In the genomic region with DNA sequence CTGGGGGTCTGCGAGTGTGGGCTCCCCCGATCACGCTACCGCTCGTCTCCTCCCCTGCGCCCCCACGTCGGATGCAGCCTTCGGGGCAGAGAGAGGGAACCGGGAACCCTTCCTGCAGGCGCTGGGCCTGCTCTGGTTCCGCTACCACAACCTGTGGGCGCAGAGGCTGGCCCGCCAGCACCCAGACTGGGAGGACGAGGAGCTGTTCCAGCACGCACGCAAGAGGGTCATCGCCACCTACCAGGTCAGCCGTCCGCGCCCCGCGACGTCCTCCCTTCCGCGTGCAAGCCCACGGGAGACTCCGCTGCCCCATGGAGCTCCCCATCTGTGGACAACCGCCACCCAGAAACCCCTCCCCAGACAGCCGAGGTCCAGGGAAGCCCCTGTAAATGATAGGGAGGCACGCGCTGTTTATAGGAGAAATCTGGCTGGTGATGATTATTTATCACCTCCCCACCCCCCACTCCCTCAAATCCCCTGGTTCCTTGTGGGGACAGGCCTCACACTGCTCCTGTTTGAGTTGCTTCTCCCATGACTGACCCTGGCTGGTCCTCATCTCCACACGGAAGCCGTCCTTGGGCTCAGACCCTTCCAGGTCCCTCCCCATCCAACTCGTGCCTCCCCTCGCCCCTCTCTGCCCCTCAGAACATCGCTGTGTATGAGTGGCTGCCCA, we compare ENCODE assay signal across 11 cellular contexts. TPM values are rescaled to one million over a fixed set of nuclear protein-coding genes. Genes with fewer than 3 reads are reported as not detected.
A peak's percentile ranks its signal among the peaks of the same experiment; 100 is the strongest.
DNase-seq lines count a peak whose midpoint lies in the region; ATAC-seq and TF ChIP-seq lines count a peak whose summit lies in the region.
"Not testable (repeated sequence)": the region's sequence is repeated elsewhere in the genome, so short reads cannot be mapped to it uniquely, and the experiment has no call there.
"Had no signal": no experiment of that assay in that cellular context is flagged by ENCODE, and none has a peak within 500 bp of the region (broad histone marks: within the 10 kb centered on the region; RNA-seq: fewer than 3 reads in every experiment).

No MANE protein-coding gene starts in this region.

- peaks cover 64% of the 10 kb centered on the region for H3K27me3 Mint-ChIP-seq in H9 (ENCODE audit: low read depth)
- peaks cover 28% of the 10 kb centered on the region for H3K27me3 Mint-ChIP-seq in activated CD4-positive, alpha-beta memory T cell treated with anti-CD3 and anti-CD28 coated beads for 36 hours
- H3K27me3 Mint-ChIP-seq in activated naive CD8-positive, alpha-beta T cell treated with anti-CD3 and anti-CD28 coated beads for 36 hours = peaks cover 46% of the 10 kb centered on the region
- peaks cover 16 to 21% (median 20%) of the 10 kb centered on the region in 3 donors for H3K27me3 Mint-ChIP-seq in immature natural killer cell (ENCODE audit: low read depth in 3 of 3)
- peaks cover 72% of the 10 kb centered on the region for H3K27me3 Mint-ChIP-seq in nephron progenitor cell (ENCODE audit: low read depth, poor library complexity)

- H3K79me2 ChIP-seq in H9 (ENCODE audit: insufficient read depth, low read length) = not testable (repeated sequence)

- H3K9me3 ChIP-seq in BLaER1; H9 (ENCODE audit: control insufficient read depth, low read depth, low read length); gastroesophageal sphincter; aorta (ENCODE audit: control insufficient read depth, low read length): not testable (repeated sequence)

- not testable (repeated sequence) for H4K8ac ChIP-seq in H9 (replicated peaks; ENCODE audit: insufficient read length, low read depth, low read length)

- H3K4me1 ChIP-seq in BLaER1; H9 (ENCODE audit: insufficient read depth, low read length); gastroesophageal sphincter; aorta (ENCODE audit: control insufficient read depth in 1 of 2, insufficient read depth in 2 of 2, low read length in 2 of 2): not testable (repeated sequence)

- H2AK5ac ChIP-seq in H9 (ENCODE audit: insufficient read length, low read length) = not testable (repeated sequence)

- H3K79me1 ChIP-seq in H9 (ENCODE audit: insufficient read depth, low read depth, low read length, poor library complexity, severe bottlenecking) = not testable (repeated sequence)

- peak; percentile 4 for ATAC-seq in gastroesophageal sphincter
- ATAC-seq in aorta (ENCODE audit: low FRiP score) = peak; percentile 25

- not testable (repeated sequence) for H3T11ph ChIP-seq in H9 (ENCODE audit: low read length)

- not testable (repeated sequence) for H3K14ac ChIP-seq in H9 (ENCODE audit: insufficient read depth, low read length)

- not testable (repeated sequence) for TF ChIP-seq CTCF in H9 (conservative IDR thresholded peaks at IDR 0.05); gastroesophageal sphincter (IDR thresholded peaks at IDR 0.05); nephron progenitor cell (IDR thresholded peaks at IDR 0.05)

- not testable (repeated sequence) for H3K9ac ChIP-seq in BLaER1; H9 (ENCODE audit: extremely low read depth, insufficient read length, low read length)

- WGBS in H9 (ENCODE audit: extremely low coverage, insufficient read length, low lambda C conversion rate) = no CpG with 5 or more reads among the region's 37 CpGs
- WGBS in gastroesophageal sphincter (ENCODE audit: low coverage in 1 of 2), 2 donors = 11% methylated on average over 7 of the region's 37 CpGs; no CpG with 5 or more reads in 1 of the 2 donors
- WGBS in aorta, 2 donors = 13 to 14% methylated on average over 9 to 11 of the region's 37 CpGs

- not testable (repeated sequence) for H2AFZ ChIP-seq in H9 (ENCODE audit: low read length)

- TF ChIP-seq EP300 in gastroesophageal sphincter (IDR thresholded peaks at IDR 0.05) = not testable (repeated sequence)

- not testable (repeated sequence) for H2BK15ac ChIP-seq in H9 (ENCODE audit: low read depth, low read length)

- H4K91ac ChIP-seq in H9 (ENCODE audit: insufficient read length, low read depth, low read length) = not testable (repeated sequence)

- H3K4me1 Mint-ChIP-seq in H9 (peaks cover 7 to 11% of the 10 kb centered on the region in 2 experiments; a peak in 3 of 4 replicates), immature natural killer cell (peaks cover 8 to 13% of the 10 kb centered on the region in 2 donors), nephron progenitor cell (peaks cover 39% of the 10 kb centered on the region)
- peaks cover 12% of the 10 kb centered on the region for H3K4me1 Mint-ChIP-seq in activated CD4-positive, alpha-beta memory T cell treated with anti-CD3 and anti-CD28 coated beads for 36 hours (ENCODE audit: low read depth)
- H3K4me1 Mint-ChIP-seq in activated naive CD8-positive, alpha-beta T cell treated with anti-CD3 and anti-CD28 coated beads for 36 hours = not testable (repeated sequence)

- intact Hi-C loops in activated CD4-positive, alpha-beta memory T cell treated with anti-CD3 and anti-CD28 coated beads for 36 hours (cut with micrococcal nuclease); aorta (cut with DNase I): not testable (repeated sequence)

- H3K36me3 ChIP-seq in BLaER1; gastroesophageal sphincter; aorta (ENCODE audit: control insufficient read depth in 1 of 2, insufficient read depth in 2 of 2, low read length in 1 of 2): not testable (repeated sequence)

- not testable (repeated sequence) for H3K4ac ChIP-seq in H9 (ENCODE audit: low read depth, low read length)

- not testable (repeated sequence) for H3K9me3 Mint-ChIP-seq in H9; activated CD4-positive, alpha-beta memory T cell treated with anti-CD3 and anti-CD28 coated beads for 36 hours; activated naive CD8-positive, alpha-beta T cell treated with anti-CD3 and anti-CD28 coated beads for 36 hours; immature natural killer cell; nephron progenitor cell

- H2BK120ac ChIP-seq in H9 (ENCODE audit: low read depth, low read length, poor library complexity, severe bottlenecking) = not testable (repeated sequence)

- not testable (repeated sequence) for H3K23ac ChIP-seq in H9 (ENCODE audit: insufficient read length, low read depth, low read length)

- H4K20me1 ChIP-seq in BLaER1; H9 (ENCODE audit: control insufficient read depth, insufficient read depth, insufficient read length): not testable (repeated sequence)

- DNase-seq in H9; activated CD4-positive, alpha-beta memory T cell treated with anti-CD3 and anti-CD28 coated beads for 36 hours; activated naive CD8-positive, alpha-beta T cell treated with anti-CD3 and anti-CD28 coated beads for 36 hours; immature natural killer cell; nephron progenitor cell: not testable (repeated sequence)
- DNase-seq in aorta = peak in 1 of 2 donors; percentile 21

- H3K23me2 ChIP-seq in H9 (ENCODE audit: insufficient read length, low read depth, low read length, poor library complexity, severe bottlenecking) = not testable (repeated sequence)

- H3K4me2 ChIP-seq in BLaER1 (0 out of 2 replicates have a peak overlapping the region, but pooled peaks have one; percentile 28), H9 (ENCODE audit: insufficient read depth, insufficient read length, low read length) (peak overlapping the region; percentile 50)

- POLR2A ChIA-PET in activated CD4-positive, alpha-beta memory T cell treated with anti-CD3 and anti-CD28 coated beads for 36 hours (lab: Charles Lee) = not testable (repeated sequence)

- not testable (repeated sequence) for H3K27me3 ChIP-seq in BLaER1; aorta (ENCODE audit: control insufficient read depth in 1 of 2, insufficient read depth in 2 of 2, low read length in 1 of 2)
- peaks cover 51% of the 10 kb centered on the region for H3K27me3 ChIP-seq in H9 (ENCODE audit: insufficient read depth, low read length)
- H3K27me3 ChIP-seq in gastroesophageal sphincter = peaks cover 78% of the 10 kb centered on the region

- not testable (repeated sequence) for H3K18ac ChIP-seq in H9 (ENCODE audit: insufficient read length, low read depth, low read length)

- H2BK12ac ChIP-seq in H9 (ENCODE audit: insufficient read length, low read depth, low read length) = not testable (repeated sequence)

- H3K56ac ChIP-seq in H9 (ENCODE audit: insufficient read length, low read depth, low read length) = not testable (repeated sequence)

- H3K27ac ChIP-seq in BLaER1; H9 (ENCODE audit: insufficient read length, low read depth, low read length); gastroesophageal sphincter; aorta (ENCODE audit: low read depth in 1 of 2, low read length in 2 of 2): not testable (repeated sequence)

- CTCF ChIA-PET in activated CD4-positive, alpha-beta memory T cell treated with anti-CD3 and anti-CD28 coated beads for 36 hours (lab: Charles Lee) = interaction anchor here (1.0 to 7.9 kb wide), 3 partner anchors 16 to 87 kb away, joined by 3 to 65 read pairs (median 3); no protein-coding TSS in a partner anchor

- TF ChIP-seq POLR2A in gastroesophageal sphincter (IDR thresholded peaks at IDR 0.05) = not testable (repeated sequence)

- H2BK5ac ChIP-seq in H9 (ENCODE audit: insufficient read length, low read length) = not testable (repeated sequence)

- H2BK20ac ChIP-seq in H9 (ENCODE audit: low read depth, low read length, poor library complexity, severe bottlenecking) = not testable (repeated sequence)

- H4K5ac ChIP-seq in H9 (ENCODE audit: insufficient read length, low read depth, low read length) = not testable (repeated sequence)

- H3K4me3 ChIP-seq in BLaER1; gastroesophageal sphincter; aorta (ENCODE audit: low read length in 2 of 2): not testable (repeated sequence)

- not testable (repeated sequence) for H3K36me3 Mint-ChIP-seq in H9 (ENCODE audit: insufficient read depth in 1 of 3, low read depth in 3 of 3); activated CD4-positive, alpha-beta memory T cell treated with anti-CD3 and anti-CD28 coated beads for 36 hours; activated naive CD8-positive, alpha-beta T cell treated with anti-CD3 and anti-CD28 coated beads for 36 hours; immature natural killer cell; nephron progenitor cell (ENCODE audit: low read depth)

- H3K4me3 Mint-ChIP-seq in H9 = peak overlapping the region; percentile 43 to 66; a peak in 3 of 5 replicates
- H3K4me3 Mint-ChIP-seq in activated CD4-positive, alpha-beta memory T cell treated with anti-CD3 and anti-CD28 coated beads for 36 hours = peak overlapping the region; percentile 16
- H3K4me3 Mint-ChIP-seq in activated naive CD8-positive, alpha-beta T cell treated with anti-CD3 and anti-CD28 coated beads for 36 hours = peak overlapping the region; percentile 47
- H3K4me3 Mint-ChIP-seq in immature natural killer cell = peak overlapping the region in 4 of 5 donors; percentile 15 to 51 (median 30)
- H3K4me3 Mint-ChIP-seq in nephron progenitor cell = peak overlapping the region; percentile 34

- not testable (repeated sequence) for H3K27ac Mint-ChIP-seq in H9; activated CD4-positive, alpha-beta memory T cell treated with anti-CD3 and anti-CD28 coated beads for 36 hours; activated naive CD8-positive, alpha-beta T cell treated with anti-CD3 and anti-CD28 coated beads for 36 hours; immature natural killer cell; nephron progenitor cell

RNA-seq across cellular contexts. Expression of a gene that starts 6.0 kb away (rescaled TPM):
- total RNA-seq in H9 (2021) (2.3 and 2.6 TPM in 2 replicates), gastroesophageal sphincter (1 to 10 TPM in 2 of 4 donors, under 1 TPM in 2; 0.08 to 2.7 (median 1.1) TPM), aorta (1 to 10 TPM in 1 of 2 donors, under 1 TPM in 1; 0.71 to 4.5 TPM)
- total RNA-seq in activated CD4-positive, alpha-beta memory T cell treated with anti-CD3 and anti-CD28 coated beads for 36 hours = under 1 TPM; 0.51 to 0.74 TPM
- total RNA-seq in activated naive CD8-positive, alpha-beta T cell treated with anti-CD3 and anti-CD28 coated beads for 36 hours = under 1 TPM; 0.14 to 0.22 TPM
- polyA plus RNA-seq in immature natural killer cell (1 to 10 TPM in 1 of 3 donors, under 1 TPM in 2; 0.32 to 3.4 (median 0.43) TPM), aorta (under 1 TPM; 0.13 to 0.46 TPM)
- total RNA-seq: H4 had no signal

RNA-seq across cellular contexts. Expression of a gene that starts 6.2 kb away (rescaled TPM):
- total RNA-seq in H9 (2021) = 1.2 and 1.3 TPM in 2 replicates
- under 1 TPM; 0.19 to 0.36 TPM for total RNA-seq in activated CD4-positive, alpha-beta memory T cell treated with anti-CD3 and anti-CD28 coated beads for 36 hours
- total RNA-seq in activated naive CD8-positive, alpha-beta T cell treated with anti-CD3 and anti-CD28 coated beads for 36 hours = not detected
- 1 to 10 TPM in 2 of 4 donors, under 1 TPM in 1, not detected in 1; 0.67 to 1.7 (median 1.7) TPM for total RNA-seq in gastroesophageal sphincter
- polyA plus RNA-seq in immature natural killer cell = not detected
- 1 to 10 TPM in 1 of 2 donors, under 1 TPM in 1; 0.23 to 4.9 TPM for total RNA-seq in aorta
- polyA plus RNA-seq in aorta = under 1 TPM; 0.38 to 0.43 TPM
- total RNA-seq: Caco-2, H4 had no signal

RNA-seq across cellular contexts. Expression of a gene that starts 21.7 kb away (rescaled TPM):
- total RNA-seq in H9 (2021) = not detected in 2 replicates
- total RNA-seq in activated CD4-positive, alpha-beta memory T cell treated with anti-CD3 and anti-CD28 coated beads for 36 hours = not detected
- total RNA-seq in activated naive CD8-positive, alpha-beta T cell treated with anti-CD3 and anti-CD28 coated beads for 36 hours = not detected
- total RNA-seq in gastroesophageal sphincter = under 1 TPM in 2 of 4 donors, not detected in 2; 0.49 to 0.62 TPM
- polyA plus RNA-seq in immature natural killer cell = not detected
- total RNA-seq in aorta = not detected
- under 1 TPM in 1 of 2 donors, not detected in 1; 0.13 TPM for polyA plus RNA-seq in aorta
- total RNA-seq: H4, HFFc6 had no signal

RNA-seq across cellular contexts. Expression of a gene that starts 21.9 kb away (rescaled TPM):
- total RNA-seq in H9 (2021) (0.29 and 0.42 TPM in 2 replicates), gastroesophageal sphincter (1 to 10 TPM in 1 of 4 donors, under 1 TPM in 3; 0.13 to 1.5 (median 0.54) TPM), aorta (1 to 10 TPM in 1 of 2 donors, under 1 TPM in 1; 0.65 to 2.6 TPM)
- under 1 TPM; 0.02 to 0.19 TPM for total RNA-seq in activated CD4-positive, alpha-beta memory T cell treated with anti-CD3 and anti-CD28 coated beads for 36 hours
- not detected for total RNA-seq in activated naive CD8-positive, alpha-beta T cell treated with anti-CD3 and anti-CD28 coated beads for 36 hours
- polyA plus RNA-seq in immature natural killer cell (not detected), aorta (under 1 TPM; 0.03 to 0.13 TPM)
- total RNA-seq: HFFc6 had no signal

RNA-seq across cellular contexts. Expression of a gene that starts 51.9 kb away (rescaled TPM):
- total RNA-seq in H9 (2021) (21.7 and 22.3 TPM in 2 replicates), gastroesophageal sphincter (1 to 10 TPM; 4.4 to 10.0 (median 7.4) TPM), aorta (10 to 100 TPM; 13.8 to 19.0 TPM)
- total RNA-seq in activated CD4-positive, alpha-beta memory T cell treated with anti-CD3 and anti-CD28 coated beads for 36 hours = 10 to 100 TPM; 11.8 to 12.5 TPM
- 10 to 100 TPM; 19.5 to 20.4 TPM for total RNA-seq in activated naive CD8-positive, alpha-beta T cell treated with anti-CD3 and anti-CD28 coated beads for 36 hours
- polyA plus RNA-seq in immature natural killer cell (1 to 10 TPM in 2 of 3 donors, under 1 TPM in 1; 0.76 to 2.0 (median 1.9) TPM), aorta (10 to 100 TPM in 1 of 2 donors, 1 to 10 TPM in 1; 4.3 to 12.7 TPM)
